In the genomic region with DNA sequence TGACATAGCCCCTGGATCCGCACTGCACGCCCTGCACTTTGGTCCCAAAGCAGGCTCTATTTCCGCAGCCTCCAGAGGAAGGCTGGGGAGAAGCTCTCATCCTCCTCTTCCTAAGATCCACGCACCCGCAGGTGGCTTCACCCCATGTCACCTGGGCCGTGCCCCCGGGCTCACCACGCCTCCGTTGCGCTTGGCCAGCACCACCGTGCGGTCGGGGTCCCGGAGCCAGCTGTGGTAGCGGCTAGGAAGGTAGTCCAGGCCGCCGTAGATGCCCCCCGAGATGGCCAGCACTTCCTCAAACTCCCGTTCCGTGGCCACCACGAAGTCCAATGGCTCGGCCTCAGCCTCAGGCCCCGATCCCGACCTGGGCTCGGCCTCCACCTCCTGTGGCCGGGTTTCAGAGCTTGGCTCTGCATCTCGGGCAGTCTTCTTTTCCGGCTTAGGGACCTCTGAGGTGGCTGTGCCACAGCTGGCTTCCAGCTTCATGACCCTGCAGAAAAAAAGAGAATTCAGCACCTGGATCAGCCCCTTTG, we compare ENCODE assay signal across 1 cellular context.
TF ChIP-seq lines count a peak whose summit lies in the region.

No MANE protein-coding gene starts in this region.

TF ChIP-seq in HepG2, 621 proteins besides CTCF, POLR2A, EP300 and RAD21:
- TF ChIP-seq, protein P1, sequence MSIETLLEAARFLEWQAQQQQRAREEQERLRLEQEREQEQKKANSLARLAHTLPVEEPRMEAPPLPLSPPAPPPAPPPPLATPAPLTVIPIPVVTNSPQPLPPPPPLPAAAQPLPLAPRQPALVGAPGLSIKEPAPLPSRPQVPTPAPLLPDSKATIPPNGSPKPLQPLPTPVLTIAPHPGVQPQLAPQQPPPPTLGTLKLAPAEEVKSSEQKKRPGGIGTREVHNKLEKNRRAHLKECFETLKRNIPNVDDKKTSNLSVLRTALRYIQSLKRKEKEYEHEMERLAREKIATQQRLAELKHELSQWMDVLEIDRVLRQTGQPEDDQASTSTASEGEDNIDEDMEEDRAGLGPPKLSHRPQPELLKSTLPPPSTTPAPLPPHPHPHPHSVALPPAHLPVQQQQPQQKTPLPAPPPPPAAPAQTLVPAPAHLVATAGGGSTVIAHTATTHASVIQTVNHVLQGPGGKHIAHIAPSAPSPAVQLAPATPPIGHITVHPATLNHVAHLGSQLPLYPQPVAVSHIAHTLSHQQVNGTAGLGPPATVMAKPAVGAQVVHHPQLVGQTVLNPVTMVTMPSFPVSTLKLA (IDR thresholded peaks at IDR 0.05), result no peak
- TF ChIP-seq, protein P2, sequence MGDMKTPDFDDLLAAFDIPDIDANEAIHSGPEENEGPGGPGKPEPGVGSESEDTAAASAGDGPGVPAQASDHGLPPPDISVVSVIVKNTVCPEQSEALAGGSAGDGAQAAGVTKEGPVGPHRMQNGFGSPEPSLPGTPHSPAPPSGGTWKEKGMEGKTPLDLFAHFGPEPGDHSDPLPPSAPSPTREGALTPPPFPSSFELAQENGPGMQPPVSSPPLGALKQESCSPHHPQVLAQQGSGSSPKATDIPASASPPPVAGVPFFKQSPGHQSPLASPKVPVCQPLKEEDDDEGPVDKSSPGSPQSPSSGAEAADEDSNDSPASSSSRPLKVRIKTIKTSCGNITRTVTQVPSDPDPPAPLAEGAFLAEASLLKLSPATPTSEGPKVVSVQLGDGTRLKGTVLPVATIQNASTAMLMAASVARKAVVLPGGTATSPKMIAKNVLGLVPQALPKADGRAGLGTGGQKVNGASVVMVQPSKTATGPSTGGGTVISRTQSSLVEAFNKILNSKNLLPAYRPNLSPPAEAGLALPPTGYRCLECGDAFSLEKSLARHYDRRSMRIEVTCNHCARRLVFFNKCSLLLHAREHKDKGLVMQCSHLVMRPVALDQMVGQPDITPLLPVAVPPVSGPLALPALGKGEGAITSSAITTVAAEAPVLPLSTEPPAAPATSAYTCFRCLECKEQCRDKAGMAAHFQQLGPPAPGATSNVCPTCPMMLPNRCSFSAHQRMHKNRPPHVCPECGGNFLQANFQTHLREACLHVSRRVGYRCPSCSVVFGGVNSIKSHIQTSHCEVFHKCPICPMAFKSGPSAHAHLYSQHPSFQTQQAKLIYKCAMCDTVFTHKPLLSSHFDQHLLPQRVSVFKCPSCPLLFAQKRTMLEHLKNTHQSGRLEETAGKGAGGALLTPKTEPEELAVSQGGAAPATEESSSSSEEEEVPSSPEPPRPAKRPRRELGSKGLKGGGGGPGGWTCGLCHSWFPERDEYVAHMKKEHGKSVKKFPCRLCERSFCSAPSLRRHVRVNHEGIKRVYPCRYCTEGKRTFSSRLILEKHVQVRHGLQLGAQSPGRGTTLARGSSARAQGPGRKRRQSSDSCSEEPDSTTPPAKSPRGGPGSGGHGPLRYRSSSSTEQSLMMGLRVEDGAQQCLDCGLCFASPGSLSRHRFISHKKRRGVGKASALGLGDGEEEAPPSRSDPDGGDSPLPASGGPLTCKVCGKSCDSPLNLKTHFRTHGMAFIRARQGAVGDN (CRISPR knock-in tag; IDR thresholded peaks at IDR 0.05), result peak; percentile 19; the same call in 1 of the 2 replicates
- TF ChIP-seq EZH2 (conservative IDR thresholded peaks at IDR 0.05; ENCODE audit: low read depth, low read length), result 0 out of 2 replicates have a peak, but pooled peaks have one; percentile 26
